39 cellular contexts compared by ENCODE assay signal in the genomic region with DNA sequence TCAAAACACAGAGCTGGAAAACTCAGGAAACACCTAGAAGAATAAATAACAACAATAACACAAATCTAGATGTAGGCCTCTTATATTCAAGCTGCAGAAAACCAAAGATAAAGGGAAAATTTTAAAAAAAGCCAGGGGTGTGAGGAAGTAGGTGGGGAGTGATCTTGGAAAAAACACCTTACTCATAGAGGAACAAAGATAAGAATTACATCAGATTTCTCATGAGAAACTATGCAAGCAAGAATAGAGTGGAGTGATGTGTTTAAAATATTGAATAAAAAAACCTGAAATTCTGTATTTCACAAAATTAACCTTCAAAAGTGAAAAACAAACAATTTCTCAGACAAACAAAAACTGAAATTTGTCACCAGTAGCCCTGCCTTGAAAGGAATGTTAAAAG.
"Had no signal": no experiment of that assay in that cellular context is flagged by ENCODE, and none has a peak within 500 bp of the region (broad histone marks: within the 10 kb centered on the region; RNA-seq: fewer than 3 reads in every experiment).

No MANE protein-coding gene starts in this region.

- H3K27ac ChIP-seq: adrenal gland, ascending aorta, cardiac muscle cell, colonic mucosa, WERI-Rb-1 had no signal

- H3K4me1 Mint-ChIP-seq: activated CD4-positive, alpha-beta T cell treated with anti-CD3 and anti-CD28 coated beads for 36 hours; activated CD4-positive, alpha-beta T cell treated with anti-CD3 and anti-CD28 coated beads, Interleukin-2, amount 10 ng/mL, durations not matched to agents 7 days and 5 days; activated naive CD8-positive, alpha-beta T cell treated with anti-CD3 and anti-CD28 coated beads for 36 hours; activated T-helper 17 cell treated with anti-CD3 and anti-CD28 coated beads, Interleukin-2, amount 50 U/mL, for 72 hours; central memory CD8-positive, alpha-beta T cell had no signal

- H3K4me3 Mint-ChIP-seq: activated CD4-positive, alpha-beta T cell treated with anti-CD3 and anti-CD28 coated beads for 36 hours; activated CD4-positive, alpha-beta T cell treated with anti-CD3 and anti-CD28 coated beads, Interleukin-2, amount 10 ng/mL, durations not matched to agents 7 days and 5 days; activated CD8-positive, alpha-beta T cell treated with anti-CD3 and anti-CD28 coated beads for 36 hours; activated naive CD4-positive, alpha-beta T cell treated with anti-CD3 and anti-CD28 coated beads for 36 hours; activated naive CD8-positive, alpha-beta T cell treated with anti-CD3 and anti-CD28 coated beads for 36 hours; activated T-cell treated with anti-CD3 and anti-CD28 coated beads, Interleukin-2, amount 50 U/mL, for 4 hours; activated T-cell treated with anti-CD3 and anti-CD28 coated beads, Interleukin-2, amount 50 U/mL, for 72 hours; activated T-helper 1 cell treated with anti-CD3 and anti-CD28 coated beads, Interleukin-12 subunit alpha, Interleukin-12 subunit beta, Interleukin-2, Interleukin-4 antibody, amounts not matched to agents 30 ng/mL and 10 ng/mL and 1 ng/mL, durations not matched to agents 14 hours and 24 hours and 36 hours; activated T-helper 17 cell treated with anti-CD3 and anti-CD28 coated beads, Interleukin-2, amount 50 U/mL, for 72 hours; brain; central memory CD8-positive, alpha-beta T cell; T-helper 1 cell treated with Interleukin-12 subunit alpha and Interleukin-12 subunit beta and Interleukin-4 antibody, amounts not matched to agents 30 μg/mL and 1 μg/mL, for 36 hours; T-helper 2 cell treated with Interferon-gamma antibody and Interleukin-4, amounts not matched to agents 5 μg/mL and 100 μg/mL, for 36 hours; WTC11 had no signal

- H3K36me3 Mint-ChIP-seq: activated naive CD4-positive, alpha-beta T cell treated with anti-CD3 and anti-CD28 coated beads, Interleukin-2, amount 50 U/mL, for 72 hours; activated naive CD8-positive, alpha-beta T cell treated with anti-CD3 and anti-CD28 coated beads for 36 hours; brain; WTC11 had no signal

- FAIRE-seq: bronchial epithelial cell had no signal

- H3K9me3 Mint-ChIP-seq: activated CD4-positive, alpha-beta T cell treated with anti-CD3 and anti-CD28 coated beads, Interleukin-2, amount 10 ng/mL, durations not matched to agents 7 days and 5 days; activated naive CD4-positive, alpha-beta T cell treated with anti-CD3 and anti-CD28 coated beads for 36 hours; activated naive CD4-positive, alpha-beta T cell treated with anti-CD3 and anti-CD28 coated beads, Interleukin-2, amount 50 U/mL, for 72 hours; activated naive CD8-positive, alpha-beta T cell treated with anti-CD3 and anti-CD28 coated beads for 36 hours; activated T-helper 1 cell treated with anti-CD3 and anti-CD28 coated beads, Interleukin-12 subunit alpha, Interleukin-12 subunit beta, Interleukin-2, Interleukin-4 antibody, amounts not matched to agents 30 ng/mL and 10 ng/mL and 1 ng/mL, durations not matched to agents 14 hours and 24 hours and 36 hours; T-helper 1 cell treated with Interleukin-12 subunit alpha and Interleukin-12 subunit beta and Interleukin-4 antibody, amounts not matched to agents 30 μg/mL and 1 μg/mL, for 36 hours; T-helper 2 cell treated with Interferon-gamma antibody and Interleukin-4, amounts not matched to agents 5 μg/mL and 100 μg/mL, for 36 hours; WTC11 had no signal

- DNase-seq: activated CD4-positive, alpha-beta T cell treated with anti-CD3 and anti-CD28 coated beads for 1 hour; activated CD4-positive, alpha-beta T cell treated with anti-CD3 and anti-CD28 coated beads for 36 hours; activated CD4-positive, alpha-beta T cell treated with anti-CD3 and anti-CD28 coated beads for 48 hours; activated CD4-positive, alpha-beta T cell treated with anti-CD3 and anti-CD28 coated beads, Interleukin-2, amount 10 ng/mL, durations not matched to agents 7 days and 5 days; activated CD4-positive, alpha-beta T cell treated with anti-CD3 and anti-CD28 coated beads, Interleukin-2, amount 50 U/mL, for 48 hours; activated CD4-positive, CD25-positive, alpha-beta regulatory T cell; activated CD8-positive, alpha-beta memory T cell treated with anti-CD3 and anti-CD28 coated beads, Interleukin-2, amount 50 U/mL, for 4 hours; activated CD8-positive, alpha-beta T cell treated with anti-CD3 and anti-CD28 coated beads for 36 hours; activated effector memory CD4-positive, alpha-beta T cell treated with anti-CD3 and anti-CD28 coated beads, Interleukin-2, amount 50 U/mL, for 16 hours; activated gamma-delta T cell treated with Interleukin-2 at 50 U/mL for 16 hours; activated naive CD4-positive, alpha-beta T cell; activated naive CD4-positive, alpha-beta T cell treated with anti-CD3 and anti-CD28 coated beads for 36 hours; activated naive CD4-positive, alpha-beta T cell treated with anti-CD3 and anti-CD28 coated beads, Interleukin-2, amount 50 U/mL, for 16 hours; activated naive CD8-positive, alpha-beta T cell treated with anti-CD3 and anti-CD28 coated beads for 36 hours; activated T-cell treated with anti-CD3 and anti-CD28 coated beads for 4 hours; activated T-cell treated with anti-CD3 and anti-CD28 coated beads, Interleukin-2, amount 50 U/mL, for 1 hour; activated T-cell treated with anti-CD3 and anti-CD28 coated beads, Interleukin-2, amount 50 U/mL, for 4 hours; activated T-cell treated with anti-CD3 and anti-CD28 coated beads, Interleukin-2, amount 50 U/mL, for 72 hours; adrenal gland; amygdala; anterior cingulate cortex; caudate nucleus; cerebellar nuclear complex; colonic mucosa; T-helper 2 cell; T-helper 9 cell; WERI-Rb-1 had no signal

- H3K27ac Mint-ChIP-seq: activated CD4-positive, alpha-beta T cell treated with anti-CD3 and anti-CD28 coated beads for 36 hours; activated CD4-positive, alpha-beta T cell treated with anti-CD3 and anti-CD28 coated beads, Interleukin-2, amount 10 ng/mL, durations not matched to agents 7 days and 5 days; activated CD8-positive, alpha-beta T cell treated with anti-CD3 and anti-CD28 coated beads for 36 hours; activated naive CD4-positive, alpha-beta T cell treated with anti-CD3 and anti-CD28 coated beads for 36 hours; activated naive CD4-positive, alpha-beta T cell treated with anti-CD3 and anti-CD28 coated beads, Interleukin-2, amount 50 U/mL, for 72 hours; activated naive CD8-positive, alpha-beta T cell treated with anti-CD3 and anti-CD28 coated beads for 36 hours; activated T-cell treated with anti-CD3 and anti-CD28 coated beads, Interleukin-2, amount 50 U/mL, for 72 hours; activated T-helper 1 cell treated with anti-CD3 and anti-CD28 coated beads, Interleukin-12 subunit alpha, Interleukin-12 subunit beta, Interleukin-2, Interleukin-4 antibody, amounts not matched to agents 30 ng/mL and 10 ng/mL and 1 ng/mL, durations not matched to agents 14 hours and 24 hours and 36 hours; activated T-helper 17 cell treated with anti-CD3 and anti-CD28 coated beads, Interleukin-2, amount 50 U/mL, for 72 hours; brain; T-helper 1 cell treated with Interleukin-12 subunit alpha and Interleukin-12 subunit beta and Interleukin-4 antibody, amounts not matched to agents 30 μg/mL and 1 μg/mL, for 36 hours; T-helper 2 cell treated with Interferon-gamma antibody and Interleukin-4, amounts not matched to agents 5 μg/mL and 100 μg/mL, for 36 hours; WTC11 had no signal

- H3K27me3 Mint-ChIP-seq: activated CD4-positive, alpha-beta T cell treated with anti-CD3 and anti-CD28 coated beads for 36 hours; activated CD4-positive, alpha-beta T cell treated with anti-CD3 and anti-CD28 coated beads, Interleukin-2, amount 10 ng/mL, durations not matched to agents 7 days and 5 days; activated CD8-positive, alpha-beta T cell treated with anti-CD3 and anti-CD28 coated beads for 36 hours; activated naive CD8-positive, alpha-beta T cell treated with anti-CD3 and anti-CD28 coated beads for 36 hours; activated T-helper 17 cell treated with anti-CD3 and anti-CD28 coated beads, Interleukin-2, amount 50 U/mL, for 72 hours; central memory CD8-positive, alpha-beta T cell had no signal

- H3K27me3 ChIP-seq: adrenal gland, ascending aorta, cardiac muscle cell, colonic mucosa had no signal

- H3K4me1 ChIP-seq: adrenal gland, ascending aorta, colonic mucosa had no signal

- H3K9me3 ChIP-seq: adrenal gland, ascending aorta, colonic mucosa had no signal

- H3K36me3 ChIP-seq: adrenal gland, ascending aorta, cardiac muscle cell, colonic mucosa, WERI-Rb-1 had no signal

- H3K4me3 ChIP-seq: adrenal gland, ascending aorta, cardiac muscle cell, colonic mucosa had no signal

- ATAC-seq: activated CD4-positive, alpha-beta T cell treated with anti-CD3 and anti-CD28 coated beads for 36 hours; activated CD4-positive, CD25-positive, alpha-beta regulatory T cell treated with anti-CD3 and anti-CD28 coated beads, Interleukin-2, amount 50 U/mL, for 24 hours; activated CD8-positive, alpha-beta T cell treated with anti-CD3 and anti-CD28 coated beads for 36 hours; activated naive CD4-positive, alpha-beta T cell treated with anti-CD3 and anti-CD28 coated beads, Interleukin-2, amount 50 U/mL, for 72 hours; activated T-cell treated with anti-CD3 and anti-CD28 coated beads, Interleukin-2, amount 50 U/mL, for 4 hours; activated T-cell treated with anti-CD3 and anti-CD28 coated beads, Interleukin-2, amount 50 U/mL, for 72 hours; activated T-helper 17 cell treated with anti-CD3 and anti-CD28 coated beads, Interleukin-2, amount 50 U/mL, for 72 hours; WTC11 had no signal
